In genomic region chr3:152295344-152295743, GRCh38 we compare ENCODE assay signal across 13 cellular contexts. TPM values are rescaled to one million over a fixed set of nuclear protein-coding genes. Genes with fewer than 3 reads are reported as not detected.
DNase-seq lines count a peak whose midpoint lies in the region; ATAC-seq, FAIRE-seq and TF ChIP-seq lines count a peak whose summit lies in the region.
"Had no signal": no experiment of that assay in that cellular context is flagged by ENCODE, and none has a peak within 500 bp of the region (broad histone marks: within the 10 kb centered on the region; RNA-seq: fewer than 3 reads in every experiment).

No MANE protein-coding gene starts in this region.

- POLR2A ChIA-PET in MCF 10A (lab: Yijun Ruan, JAX) = interaction anchor here (9.1 kb wide), 1 partner anchor 25 kb away, joined by 156 read pairs; the partner anchor contains the start of gene MBNL1

- intact Hi-C loops in MCF 10A (cut with micrococcal nuclease) = no loop called here

- H3K27ac ChIP-seq in coronary artery (peak overlapping the region; percentile 23 to 46), small intestine (ENCODE audit: low read depth in 1 of 2, low read length in 1 of 2) (peak overlapping the region; percentile 45 to 73)

- peak overlapping the region; percentile 96 for H3K27ac Mint-ChIP-seq in T-helper 17 cell
- H3K27ac Mint-ChIP-seq in MCF 10A (ENCODE audit: low read depth, unreplicated experiment) = no peak overlapping the region
- H3K27ac Mint-ChIP-seq: progenitor cell of endocrine pancreas had no signal

- WGBS in small intestine, 3 donors = 83 to 94% (median 88%) methylated on average over 1 of the region's 1 CpG

- no peak for DNase-seq in GM12891 (ENCODE audit: insufficient read length, low spot score)
- no peak for DNase-seq in T-helper 17 cell
- DNase-seq in coronary artery (ENCODE audit: low spot score) = no peak
- no peak for DNase-seq in small intestine
- no peak for DNase-seq in NCI-H1417 treated with DMSO at 0.1 percent for 48 hours (lab: John Stamatoyannopoulos, UW)
- DNase-seq in stimulated activated naive CD4-positive, alpha-beta T cell (lab: John Stamatoyannopoulos, UW) = no peak
- DNase-seq in MCF 10A (ENCODE audit: unreplicated experiment) = no peak
- DNase-seq: cerebellar nuclear complex, NCI-H2081, NCI-H774 had no signal

- CTCF ChIA-PET in MCF 10A (lab: Yijun Ruan, JAX) = interaction anchor here (0.5 kb wide), 1 partner anchor 14 kb away, joined by 3 read pairs; no protein-coding TSS in a partner anchor

- no peaks in the 10 kb centered on the region for H3K27me3 ChIP-seq in small intestine (ENCODE audit: control insufficient read depth in 2 of 2, insufficient read depth in 2 of 2, low read length in 2 of 2)

- no peaks in the 10 kb centered on the region for H3K9me3 Mint-ChIP-seq in MCF 10A (ENCODE audit: unreplicated experiment)

- H3K4me1 Mint-ChIP-seq in T-helper 17 cell (peaks cover 65% of the 10 kb centered on the region), MCF 10A (ENCODE audit: insufficient read depth, unreplicated experiment) (peaks cover 44% of the 10 kb centered on the region)

- H3K4me3 ChIP-seq in coronary artery (peak overlapping the region; percentile 6), small intestine (ENCODE audit: low read depth in 1 of 2, low read length in 2 of 2) (no peak overlapping the region)

- no peaks in the 10 kb centered on the region for H3K36me3 ChIP-seq in small intestine (ENCODE audit: control insufficient read depth in 2 of 2, insufficient read depth in 2 of 2, low read length in 2 of 2)

- peaks cover 16% of the 10 kb centered on the region for H3K36me3 Mint-ChIP-seq in T-helper 17 cell (ENCODE audit: low read depth)
- H3K36me3 Mint-ChIP-seq in MCF 10A (ENCODE audit: insufficient read depth, unreplicated experiment) = peaks cover 28% of the 10 kb centered on the region

- H3K4me3 Mint-ChIP-seq in T-helper 17 cell = peak overlapping the region; percentile 81
- H3K4me3 Mint-ChIP-seq in MCF 10A (ENCODE audit: unreplicated experiment) = no peak overlapping the region

- no peaks in the 10 kb centered on the region for H3K9me3 ChIP-seq in T-helper 17 cell (ENCODE audit: control insufficient read depth, low read length, poor library complexity, severe bottlenecking)
- H3K9me3 ChIP-seq in small intestine (ENCODE audit: control insufficient read depth, low read depth) = no peaks in the 10 kb centered on the region

- peaks cover 8 to 34% of the 10 kb centered on the region in 2 donors for H3K4me1 ChIP-seq in small intestine (ENCODE audit: control insufficient read depth in 2 of 2, insufficient read depth in 1 of 2, low read depth in 1 of 2, low read length in 1 of 2)

- H3K27me3 Mint-ChIP-seq in T-helper 17 cell (no peaks in the 10 kb centered on the region), MCF 10A (ENCODE audit: insufficient read depth, unreplicated experiment) (no peaks in the 10 kb centered on the region)
- H3K27me3 Mint-ChIP-seq: progenitor cell of endocrine pancreas had no signal

- TF ChIP-seq POLR2A in GM12891 (IDR thresholded peaks at IDR 0.05; ENCODE audit: low read depth, low read length) = no peak

- ATAC-seq in T-helper 17 cell = no peak

- FAIRE-seq in GM12891 (lab: Jason Lieb, UNC) (peak; percentile 16), small intestine (lab: Jason Lieb, UNC) (no peak)
- FAIRE-seq: G401.6, keratinocyte had no signal

- TF ChIP-seq CTCF in coronary artery (IDR thresholded peaks at IDR 0.05) (no peak), MCF 10A (IDR thresholded peaks at IDR 0.05; ENCODE audit: unreplicated experiment) (no peak)

- BruUV-seq in MCF 10A (replicated peaks; lab: Mats Ljungman, UMichigan) = no TSS peak

TF ChIP-seq in GM12891, 5 proteins besides CTCF, POLR2A, EP300 and RAD21:
- TF ChIP-seq PAX5 (IDR thresholded peaks at IDR 0.05; ENCODE audit: insufficient read depth, low read length, severe bottlenecking) = no peak

RNA-seq across cellular contexts. Expression of gene MBNL1, which starts 26.6 kb away (rescaled TPM):
- 103 TPM for polyA plus RNA-seq in GM12891 (2012; ENCODE audit: low read depth, missing spikeins)
- 100 to 1,000 TPM; 641 to 725 TPM for total RNA-seq in T-helper 17 cell
- polyA plus RNA-seq in small intestine = 10 to 100 TPM; 39.6 to 41.2 (median 40.0) TPM
- 114 and 139 TPM in 2 replicates for total RNA-seq in MCF 10A (2022)
